Comparison of ENCODE assay signal across 1 cellular context in the genomic region with DNA sequence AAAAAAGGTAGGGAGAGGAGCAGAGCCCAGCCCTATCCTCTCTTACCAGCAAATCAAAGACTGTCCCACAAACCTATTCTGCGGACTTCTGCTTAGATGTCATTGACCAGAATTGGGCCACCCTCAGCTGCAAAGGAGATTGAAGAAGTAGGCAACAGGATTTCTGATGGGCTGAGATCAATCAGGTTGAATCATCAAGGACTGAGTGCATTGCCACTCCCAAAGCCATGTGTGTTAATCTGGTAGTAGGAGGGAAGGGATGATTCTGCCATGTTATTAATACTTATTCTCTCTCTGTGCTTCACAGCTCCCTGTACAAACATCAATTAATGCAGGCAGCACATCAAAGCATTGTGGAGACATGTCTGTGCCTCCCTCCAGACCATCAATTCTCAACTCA.
TF ChIP-seq lines count a peak whose summit lies in the region.

No MANE protein-coding gene starts in this region.

TF ChIP-seq in HEK293, 187 proteins besides CTCF, POLR2A, EP300 and RAD21:
- no peak for TF ChIP-seq ZNF510 (tag by site-specific recombination; IDR thresholded peaks at IDR 0.05; ENCODE audit: insufficient replicate concordance)
- peak; percentile 17; the same call in 1 of the 2 replicates for TF ChIP-seq ZNF335 (tag by site-specific recombination; conservative IDR thresholded peaks at IDR 0.05)
